In the genomic region with DNA sequence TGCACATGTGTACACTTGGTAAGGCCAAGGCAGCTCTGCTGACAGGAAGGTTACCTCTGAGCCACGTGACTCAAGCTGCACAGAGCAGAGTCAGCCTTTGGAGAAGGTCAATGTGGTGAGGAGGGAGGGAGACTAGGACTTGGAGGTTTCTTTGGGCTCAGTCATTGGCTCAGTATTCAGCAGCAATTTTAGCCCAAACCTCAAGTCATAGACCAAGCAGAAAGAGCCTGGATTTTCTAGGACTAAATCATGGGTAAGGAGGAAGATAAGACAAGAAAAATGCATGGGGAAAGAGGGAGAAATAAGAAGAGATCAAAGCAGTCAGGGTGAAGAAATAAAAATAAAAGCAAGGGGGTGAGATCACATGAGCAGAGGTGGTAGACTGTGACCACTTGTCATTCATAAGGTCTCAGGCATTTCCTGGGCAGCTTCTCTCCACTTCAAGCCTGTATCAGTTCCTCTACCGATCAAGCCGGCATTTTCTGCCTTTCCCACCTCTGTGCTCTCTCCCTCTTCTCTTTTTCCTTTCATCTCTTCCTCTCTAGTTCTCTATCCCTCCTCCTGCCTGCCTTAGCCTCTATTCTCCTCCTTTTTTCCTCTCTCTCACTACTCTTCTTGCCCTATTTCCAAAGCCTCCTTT, we compare ENCODE assay signal across 10 cellular contexts. TPM values are rescaled to one million over a fixed set of nuclear protein-coding genes. Genes with fewer than 3 reads are reported as not detected.
A peak's percentile ranks its signal among the peaks of the same experiment; 100 is the strongest.
DNase-seq lines count a peak whose midpoint lies in the region; ATAC-seq and TF ChIP-seq lines count a peak whose summit lies in the region.
"Had no signal": no experiment of that assay in that cellular context is flagged by ENCODE, and none has a peak within 500 bp of the region (broad histone marks: within the 10 kb centered on the region; RNA-seq: fewer than 3 reads in every experiment).

No MANE protein-coding gene starts in this region.

- H3K36me3 ChIP-seq in CD8-positive, alpha-beta T cell (ENCODE audit: insufficient read depth, low read length), result no peaks in the 10 kb centered on the region
- H3K36me3 ChIP-seq in upper lobe of right lung, result no peaks in the 10 kb centered on the region

- H3K27ac ChIP-seq in CD8-positive, alpha-beta T cell (ENCODE audit: low read depth, low read length), result no peak overlapping the region
- no peak overlapping the region for H3K27ac ChIP-seq in upper lobe of right lung

- H3K4me3 ChIP-seq in CD8-positive, alpha-beta T cell (ENCODE audit: low read depth, low read length), result no peak overlapping the region
- no peak overlapping the region for H3K4me3 ChIP-seq in upper lobe of right lung

- H3K4me1 ChIP-seq in CD8-positive, alpha-beta T cell (ENCODE audit: insufficient read depth, low read length), result no peaks in the 10 kb centered on the region
- no peaks in the 10 kb centered on the region for H3K4me1 ChIP-seq in upper lobe of right lung

- H3K4me3 Mint-ChIP-seq in CD8-positive, alpha-beta T cell, result no peak overlapping the region
- H3K4me3 Mint-ChIP-seq in activated T-helper 1 cell treated with anti-CD3 and anti-CD28 coated beads, Interleukin-12 subunit alpha, Interleukin-12 subunit beta, Interleukin-2, Interleukin-4 antibody, amounts not matched to agents 30 ng/mL and 10 ng/mL and 1 ng/mL, durations not matched to agents 14 hours and 24 hours and 36 hours, result peak overlapping the region; percentile 35

- no peaks in the 10 kb centered on the region for H3K27me3 Mint-ChIP-seq in CD8-positive, alpha-beta T cell (ENCODE audit: low read depth)
- H3K27me3 Mint-ChIP-seq in activated T-helper 1 cell treated with anti-CD3 and anti-CD28 coated beads, Interleukin-12 subunit alpha, Interleukin-12 subunit beta, Interleukin-2, Interleukin-4 antibody, amounts not matched to agents 30 ng/mL and 10 ng/mL and 1 ng/mL, durations not matched to agents 14 hours and 24 hours and 36 hours (ENCODE audit: insufficient read depth), result no peaks in the 10 kb centered on the region

- H3K36me3 Mint-ChIP-seq in CD8-positive, alpha-beta T cell, result no peaks in the 10 kb centered on the region
- H3K36me3 Mint-ChIP-seq in activated T-helper 1 cell treated with anti-CD3 and anti-CD28 coated beads, Interleukin-12 subunit alpha, Interleukin-12 subunit beta, Interleukin-2, Interleukin-4 antibody, amounts not matched to agents 30 ng/mL and 10 ng/mL and 1 ng/mL, durations not matched to agents 14 hours and 24 hours and 36 hours (ENCODE audit: low read depth), result peaks cover 1% of the 10 kb centered on the region

- CTCF ChIA-PET in CD8-positive, alpha-beta T cell (lab: Charles Lee), result no interaction called here

- H3K9me3 ChIP-seq in CD8-positive, alpha-beta T cell (ENCODE audit: low read length), result no peaks in the 10 kb centered on the region
- no peaks in the 10 kb centered on the region for H3K9me3 ChIP-seq in upper lobe of right lung

- peak overlapping the region; percentile 90 for H3K27ac Mint-ChIP-seq in CD8-positive, alpha-beta T cell
- H3K27ac Mint-ChIP-seq in activated T-helper 1 cell treated with anti-CD3 and anti-CD28 coated beads, Interleukin-12 subunit alpha, Interleukin-12 subunit beta, Interleukin-2, Interleukin-4 antibody, amounts not matched to agents 30 ng/mL and 10 ng/mL and 1 ng/mL, durations not matched to agents 14 hours and 24 hours and 36 hours, result peak overlapping the region; percentile 91

- POLR2A ChIA-PET in CD8-positive, alpha-beta T cell (lab: Charles Lee), result interaction anchor here (0.6 kb wide), 1 partner anchor 179 kb away, joined by 3 read pairs; no protein-coding TSS in a partner anchor

- H3K4me1 Mint-ChIP-seq in CD8-positive, alpha-beta T cell (ENCODE audit: low read depth), result peaks cover 18% of the 10 kb centered on the region
- H3K4me1 Mint-ChIP-seq in activated T-helper 1 cell treated with anti-CD3 and anti-CD28 coated beads, Interleukin-12 subunit alpha, Interleukin-12 subunit beta, Interleukin-2, Interleukin-4 antibody, amounts not matched to agents 30 ng/mL and 10 ng/mL and 1 ng/mL, durations not matched to agents 14 hours and 24 hours and 36 hours (ENCODE audit: low read depth), result peaks cover 41% of the 10 kb centered on the region

- H3K9me3 Mint-ChIP-seq in CD8-positive, alpha-beta T cell, result no peaks in the 10 kb centered on the region
- no peaks in the 10 kb centered on the region for H3K9me3 Mint-ChIP-seq in activated T-helper 1 cell treated with anti-CD3 and anti-CD28 coated beads, Interleukin-12 subunit alpha, Interleukin-12 subunit beta, Interleukin-2, Interleukin-4 antibody, amounts not matched to agents 30 ng/mL and 10 ng/mL and 1 ng/mL, durations not matched to agents 14 hours and 24 hours and 36 hours

- H3K27me3 ChIP-seq in CD8-positive, alpha-beta T cell (ENCODE audit: insufficient read depth, low read length), result no peaks in the 10 kb centered on the region
- no peaks in the 10 kb centered on the region for H3K27me3 ChIP-seq in upper lobe of right lung

- no peak for DNase-seq in CD8-positive, alpha-beta T cell
- DNase-seq in activated T-helper 1 cell treated with anti-CD3 and anti-CD28 coated beads, Interleukin-12 subunit alpha, Interleukin-12 subunit beta, Interleukin-2, Interleukin-4 antibody, amounts not matched to agents 30 ng/mL and 10 ng/mL and 1 ng/mL, durations not matched to agents 14 hours and 24 hours and 36 hours (ENCODE audit: low spot score), result no peak
- DNase-seq in NCI-H2196 (lab: John Stamatoyannopoulos, UW; ENCODE audit: unreplicated experiment) (no peak), medulla oblongata (ENCODE audit: extremely low spot score) (no peak), LoVo (ENCODE audit: low spot score) (no peak), upper lobe of right lung (no peak)
- DNase-seq: amygdala, NCI-H510A had no signal

- peak; percentile 56 for ATAC-seq in CD8-positive, alpha-beta T cell
- peak; percentile 79 for ATAC-seq in GM19035 (IDR thresholded peaks at IDR 0.05; ENCODE audit: unreplicated experiment)
- ATAC-seq in HG03045 (IDR thresholded peaks at IDR 0.05; ENCODE audit: unreplicated experiment), result peak; percentile 63
- no peak for ATAC-seq in upper lobe of right lung

- intact Hi-C loops in CD8-positive, alpha-beta T cell (cut with DNase I, micrococcal nuclease), result no loop called here
- intact Hi-C loops in activated T-helper 1 cell treated with anti-CD3 and anti-CD28 coated beads, Interleukin-12 subunit alpha, Interleukin-12 subunit beta, Interleukin-2, Interleukin-4 antibody, amounts not matched to agents 30 ng/mL and 10 ng/mL and 1 ng/mL, durations not matched to agents 14 hours and 24 hours and 36 hours (cut with micrococcal nuclease), result loop anchor here (1.0 to 10.0 kb wide), 10 partner anchors 10 to 1021 kb away; partner anchors contain the start of genes DISP1 and DUSP10
- intact Hi-C loops in upper lobe of right lung (cut with DNase I), result no loop called here

- TF ChIP-seq CTCF in CD8-positive, alpha-beta T cell (IDR thresholded peaks at IDR 0.05), result no peak
- TF ChIP-seq CTCF in upper lobe of right lung (IDR thresholded peaks at IDR 0.05), result no peak

RNA-seq across cellular contexts. Expression of gene DUSP10, which starts 51.7 kb away (rescaled TPM):
- 10 to 100 TPM; 63.0 to 64.3 TPM for total RNA-seq in CD8-positive, alpha-beta T cell
- 19.2 and 19.4 TPM in 2 replicates for total RNA-seq in activated T-helper 1 cell treated with anti-CD3 and anti-CD28 coated beads, Interleukin-12 subunit alpha, Interleukin-12 subunit beta, Interleukin-2, Interleukin-4 antibody, amounts not matched to agents 30 ng/mL and 10 ng/mL and 1 ng/mL, durations not matched to agents 14 hours and 24 hours and 36 hours
- 8.2 TPM for total RNA-seq in upper lobe of right lung
